ENCODE assay signal across 8 cellular contexts in the genomic region with DNA sequence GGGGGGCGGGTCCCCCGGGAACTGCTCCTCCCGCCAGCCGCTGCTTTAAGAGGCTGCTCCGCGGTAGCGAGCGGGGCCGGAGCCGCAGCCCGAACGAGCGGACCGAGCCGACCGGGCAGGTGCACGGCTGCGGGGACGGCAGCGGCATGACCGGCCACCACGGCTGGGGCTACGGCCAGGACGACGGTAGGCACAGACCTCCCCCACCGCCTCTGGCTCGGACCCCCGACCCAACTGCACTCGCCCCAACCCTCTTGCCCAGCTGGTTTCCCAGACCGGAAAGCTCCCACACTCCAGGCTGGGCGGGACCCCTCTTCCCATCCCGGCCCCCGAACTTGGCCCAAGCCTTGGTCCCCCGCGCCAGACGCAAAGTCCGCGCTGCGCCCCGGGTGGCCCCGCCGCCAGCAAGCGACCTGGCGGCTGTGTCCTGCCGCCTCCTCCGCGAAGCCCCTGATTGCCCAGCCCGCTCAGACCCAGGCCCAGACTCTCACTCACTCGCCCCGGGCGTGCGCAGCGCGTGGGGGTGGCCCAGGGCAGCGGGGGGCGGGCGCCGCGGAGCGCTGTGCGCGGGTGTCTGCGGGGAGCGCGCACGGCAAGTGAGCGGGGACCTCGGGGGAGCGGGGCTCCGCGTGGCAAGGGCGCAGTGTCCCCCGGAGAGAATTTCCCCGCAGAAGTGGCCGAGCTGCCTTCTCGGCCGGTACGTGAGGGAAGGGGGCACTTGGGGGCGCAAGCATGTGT. TPM values are rescaled to one million over a fixed set of nuclear protein-coding genes. Genes with fewer than 3 reads are reported as not detected.
DNase-seq lines count a peak whose midpoint lies in the region; ATAC-seq and TF ChIP-seq lines count a peak whose summit lies in the region.

Gene CA7 (plus strand): TSS at position 73 of the 738 bp plus-strand sequence. CDS start 74 bp downstream, at position 147.

- H3K36me3 ChIP-seq in lower lobe of right lung (no peaks in the 10 kb centered on the region), thymus (ENCODE audit: control insufficient read depth, insufficient read depth) (no peaks in the 10 kb centered on the region)

- peaks cover 13% of the 10 kb centered on the region for H3K4me1 Mint-ChIP-seq in activated CD4-positive, alpha-beta memory T cell treated with anti-CD3 and anti-CD28 coated beads for 36 hours (ENCODE audit: low read depth)
- H3K4me1 Mint-ChIP-seq in activated CD4-positive, alpha-beta memory T cell treated with anti-CD3 and anti-CD28 coated beads, Interleukin-2, amount 10 ng/mL, durations not matched to agents 7 days and 5 days = peaks cover 20% of the 10 kb centered on the region

- POLR2A ChIA-PET in activated CD4-positive, alpha-beta memory T cell treated with anti-CD3 and anti-CD28 coated beads for 36 hours (lab: Charles Lee) = no interaction called here
- POLR2A ChIA-PET in activated CD4-positive, alpha-beta memory T cell treated with anti-CD3 and anti-CD28 coated beads, Interleukin-2, amount 10 ng/mL, durations not matched to agents 7 days and 5 days (lab: Charles Lee) = interaction anchor here (3.1 kb wide), 1 partner anchor 14 kb away, joined by 17 read pairs; the partner anchor contains the start of gene NAE1

- H3K4me3 ChIP-seq in coronary artery = peak within 1 kb of the TSS; percentile 69
- peak within 1 kb of the TSS; percentile 45 for H3K4me3 ChIP-seq in lower lobe of right lung
- H3K4me3 ChIP-seq in thymus (ENCODE audit: low read length) = peak within 1 kb of the TSS; percentile 18

- H3K36me3 Mint-ChIP-seq in activated CD4-positive, alpha-beta memory T cell treated with anti-CD3 and anti-CD28 coated beads for 36 hours = no peaks in the 10 kb centered on the region
- H3K36me3 Mint-ChIP-seq in activated CD4-positive, alpha-beta memory T cell treated with anti-CD3 and anti-CD28 coated beads, Interleukin-2, amount 10 ng/mL, durations not matched to agents 7 days and 5 days (ENCODE audit: low read depth) = no peaks in the 10 kb centered on the region

- H3K4me1 ChIP-seq in lower lobe of right lung = peaks cover 14% of the 10 kb centered on the region
- H3K4me1 ChIP-seq in thymus (ENCODE audit: control insufficient read depth, insufficient read depth, low read length) = no peaks in the 10 kb centered on the region

- peaks cover 32% of the 10 kb centered on the region for H3K27me3 Mint-ChIP-seq in activated CD4-positive, alpha-beta memory T cell treated with anti-CD3 and anti-CD28 coated beads for 36 hours
- peaks cover 41% of the 10 kb centered on the region for H3K27me3 Mint-ChIP-seq in activated CD4-positive, alpha-beta memory T cell treated with anti-CD3 and anti-CD28 coated beads, Interleukin-2, amount 10 ng/mL, durations not matched to agents 7 days and 5 days

- 3% methylated on average over 79 of the region's 79 CpGs for WGBS in thymus

- H3K27me3 ChIP-seq in lower lobe of right lung (ENCODE audit: low read depth) (peaks cover 29% of the 10 kb centered on the region), thymus (ENCODE audit: control insufficient read depth, insufficient read depth) (peaks cover 41% of the 10 kb centered on the region)

- H3K9me3 Mint-ChIP-seq in activated CD4-positive, alpha-beta memory T cell treated with anti-CD3 and anti-CD28 coated beads for 36 hours = no peaks in the 10 kb centered on the region
- no peaks in the 10 kb centered on the region for H3K9me3 Mint-ChIP-seq in activated CD4-positive, alpha-beta memory T cell treated with anti-CD3 and anti-CD28 coated beads, Interleukin-2, amount 10 ng/mL, durations not matched to agents 7 days and 5 days

- CTCF ChIA-PET in activated CD4-positive, alpha-beta memory T cell treated with anti-CD3 and anti-CD28 coated beads for 36 hours (lab: Charles Lee) = interaction anchor here (1.2 kb wide), 2 partner anchors 14 to 193 kb away, joined by 3 to 5 read pairs; partner anchors contain the start of gene NAE1
- CTCF ChIA-PET in activated CD4-positive, alpha-beta memory T cell treated with anti-CD3 and anti-CD28 coated beads, Interleukin-2, amount 10 ng/mL, durations not matched to agents 7 days and 5 days (lab: Charles Lee) = interaction anchor here (0.7 to 4.7 kb wide), 4 partner anchors 9 to 24 kb away, joined by 3 to 32 read pairs (median 16); partner anchors contain the start of gene NAE1

- DNase-seq in activated CD4-positive, alpha-beta memory T cell treated with anti-CD3 and anti-CD28 coated beads for 36 hours = no peak
- no peak for DNase-seq in activated CD4-positive, alpha-beta memory T cell treated with anti-CD3 and anti-CD28 coated beads, Interleukin-2, amount 10 ng/mL, durations not matched to agents 7 days and 5 days
- DNase-seq in coronary artery (ENCODE audit: low spot score) (no peak), lower lobe of right lung (no peak), NCI-H82 (lab: John Stamatoyannopoulos, UW) (no peak)

- no peaks in the 10 kb centered on the region for H3K9me3 ChIP-seq in lower lobe of right lung
- no peaks in the 10 kb centered on the region for H3K9me3 ChIP-seq in thymus (ENCODE audit: control insufficient read depth)

- H3K27ac ChIP-seq in coronary artery = no peak within 1 kb of the TSS
- no peak within 1 kb of the TSS for H3K27ac ChIP-seq in lower lobe of right lung
- H3K27ac ChIP-seq in thymus (ENCODE audit: low read depth) = no peak within 1 kb of the TSS

- H3K4me3 Mint-ChIP-seq in activated CD4-positive, alpha-beta memory T cell treated with anti-CD3 and anti-CD28 coated beads for 36 hours = peak within 1 kb of the TSS; percentile 41
- H3K4me3 Mint-ChIP-seq in activated CD4-positive, alpha-beta memory T cell treated with anti-CD3 and anti-CD28 coated beads, Interleukin-2, amount 10 ng/mL, durations not matched to agents 7 days and 5 days = no peak within 1 kb of the TSS

- ATAC-seq in lower lobe of right lung (peak; percentile 44 to 51), HG02642 (IDR thresholded peaks at IDR 0.05; ENCODE audit: poor library complexity, unreplicated experiment) (no peak), HG03565 (IDR thresholded peaks at IDR 0.05; ENCODE audit: unreplicated experiment) (no peak)

- TF ChIP-seq CTCF in coronary artery (IDR thresholded peaks at IDR 0.05) (no peak), lower lobe of right lung (IDR thresholded peaks at IDR 0.05) (no peak)

- H3K27ac Mint-ChIP-seq in activated CD4-positive, alpha-beta memory T cell treated with anti-CD3 and anti-CD28 coated beads for 36 hours = no peak within 1 kb of the TSS
- no peak within 1 kb of the TSS for H3K27ac Mint-ChIP-seq in activated CD4-positive, alpha-beta memory T cell treated with anti-CD3 and anti-CD28 coated beads, Interleukin-2, amount 10 ng/mL, durations not matched to agents 7 days and 5 days

- intact Hi-C loops in activated CD4-positive, alpha-beta memory T cell treated with anti-CD3 and anti-CD28 coated beads for 36 hours (cut with micrococcal nuclease) = no loop called here
- intact Hi-C loops in lower lobe of right lung (cut with DNase I) = no loop called here

RNA-seq across cellular contexts. Expression of gene CA7, which starts in this region (rescaled TPM):
- total RNA-seq in activated CD4-positive, alpha-beta memory T cell treated with anti-CD3 and anti-CD28 coated beads for 36 hours = under 1 TPM in 1 of 2 experiments, not detected in 1; 0.12 TPM
- under 1 TPM in 1 of 2 experiments, not detected in 1; 0.13 TPM for total RNA-seq in activated CD4-positive, alpha-beta memory T cell treated with anti-CD3 and anti-CD28 coated beads, Interleukin-2, amount 10 ng/mL, durations not matched to agents 7 days and 5 days
- not detected for total RNA-seq in lower lobe of right lung
- polyA plus RNA-seq in thymus = 0.80 TPM

Comparison
In these comparisons a context has a peak if more than half of its experiments do, and no peak if none do; other contexts are left out.
1. Peak in ATAC-seq and H3K4me3 ChIP-seq in lower lobe of right lung; RNA of the gene not detected or under 1 TPM.
2. H3K4me3 ChIP-seq: peak in every context shown above with its lines; median percentile 69 in coronary artery; 45 in lower lobe of right lung; 18 in thymus.